Comparison of ENCODE assay signal across 8 cellular contexts in genomic region chr10:26367771-26368170, GRCh38.
DNase-seq lines count a peak whose midpoint lies in the region; ATAC-seq, FAIRE-seq and TF ChIP-seq lines count a peak whose summit lies in the region.

No MANE protein-coding gene starts in this region.

- H3K9me3 ChIP-seq in CD4-positive, alpha-beta T cell (ENCODE audit: control insufficient read depth, low read length), result no peaks in the 10 kb centered on the region

- intact Hi-C loops in CD4-positive, alpha-beta T cell (cut with DNase I, micrococcal nuclease), result loop anchor here in 1 of 2 experiments (10.0 kb wide), 1 partner anchor 67 kb away; the partner anchor contains the start of gene APBB1IP
- intact Hi-C loops in activated CD8-positive, alpha-beta T cell treated with anti-CD3 and anti-CD28 coated beads for 36 hours (cut with micrococcal nuclease), result no loop called here

- peak in 6 of 10 experiments; percentile 9 to 36 (median 18) for DNase-seq in CD4-positive, alpha-beta T cell
- DNase-seq in HTR-8/SVneo (ENCODE audit: insufficient read length, low spot score) (peak; percentile 22), kidney glomerular epithelial cell (lab: John Stamatoyannopoulos, UW) (peak; percentile 70), cerebellar nuclear complex (lab: John Stamatoyannopoulos, UW) (no peak)
- peak; percentile 56 for DNase-seq in activated CD8-positive, alpha-beta T cell treated with anti-CD3 and anti-CD28 coated beads for 36 hours

- H3K9me3 Mint-ChIP-seq in CD4-positive, alpha-beta T cell, result peaks cover 8% of the 10 kb centered on the region
- peaks cover 3% of the 10 kb centered on the region for H3K9me3 Mint-ChIP-seq in activated CD8-positive, alpha-beta T cell treated with anti-CD3 and anti-CD28 coated beads for 36 hours

- H3K27me3 Mint-ChIP-seq in CD4-positive, alpha-beta T cell, result no peaks in the 10 kb centered on the region
- no peaks in the 10 kb centered on the region for H3K27me3 Mint-ChIP-seq in activated CD8-positive, alpha-beta T cell treated with anti-CD3 and anti-CD28 coated beads for 36 hours

- FAIRE-seq in HTR-8/SVneo (lab: Jason Lieb, UNC), result peak; percentile 63

- H3K27ac ChIP-seq in CD4-positive, alpha-beta T cell (ENCODE audit: low read depth, low read length), result no peak overlapping the region

- CTCF ChIA-PET in CD4-positive, alpha-beta T cell (lab: Charles Lee), result interaction anchor here (0.5 kb wide), 1 partner anchor 88 kb away, joined by 4 read pairs; no protein-coding TSS in a partner anchor
- CTCF ChIA-PET in activated CD8-positive, alpha-beta T cell treated with anti-CD3 and anti-CD28 coated beads for 36 hours (lab: Charles Lee), result no interaction called here

- no peaks in the 10 kb centered on the region for H3K27me3 ChIP-seq in CD4-positive, alpha-beta T cell (ENCODE audit: control insufficient read depth, insufficient read depth, low read length)

- H3K36me3 Mint-ChIP-seq in CD4-positive, alpha-beta T cell (ENCODE audit: low read depth), result no peaks in the 10 kb centered on the region
- no peaks in the 10 kb centered on the region for H3K36me3 Mint-ChIP-seq in activated CD8-positive, alpha-beta T cell treated with anti-CD3 and anti-CD28 coated beads for 36 hours (ENCODE audit: low read depth)

- ATAC-seq in CD4-positive, alpha-beta T cell (ENCODE audit: poor library complexity), result no peak
- no peak for ATAC-seq in activated CD8-positive, alpha-beta T cell treated with anti-CD3 and anti-CD28 coated beads for 36 hours
- ATAC-seq in GM21526 (IDR thresholded peaks at IDR 0.05; ENCODE audit: low FRiP score, unreplicated experiment), result no peak
- no peak for ATAC-seq in GM21360 (IDR thresholded peaks at IDR 0.05; ENCODE audit: unreplicated experiment)
- no peak for ATAC-seq in HG03520 (IDR thresholded peaks at IDR 0.05; ENCODE audit: unreplicated experiment)

- no peaks in the 10 kb centered on the region for H3K4me1 Mint-ChIP-seq in CD4-positive, alpha-beta T cell (ENCODE audit: low read depth)
- no peaks in the 10 kb centered on the region for H3K4me1 Mint-ChIP-seq in activated CD8-positive, alpha-beta T cell treated with anti-CD3 and anti-CD28 coated beads for 36 hours (ENCODE audit: low read depth)

- no peak overlapping the region for H3K4me3 Mint-ChIP-seq in CD4-positive, alpha-beta T cell
- H3K4me3 Mint-ChIP-seq in activated CD8-positive, alpha-beta T cell treated with anti-CD3 and anti-CD28 coated beads for 36 hours, result no peak overlapping the region

- TF ChIP-seq CTCF in CD4-positive, alpha-beta T cell (IDR thresholded peaks at IDR 0.05), result no peak
- no peak for TF ChIP-seq CTCF in activated CD8-positive, alpha-beta T cell treated with anti-CD3 and anti-CD28 coated beads for 36 hours (IDR thresholded peaks at IDR 0.05)

- H3K27ac Mint-ChIP-seq in CD4-positive, alpha-beta T cell, result no peak overlapping the region
- H3K27ac Mint-ChIP-seq in activated CD8-positive, alpha-beta T cell treated with anti-CD3 and anti-CD28 coated beads for 36 hours, result no peak overlapping the region

- POLR2A ChIA-PET in CD4-positive, alpha-beta T cell (lab: Charles Lee), result no interaction called here
- POLR2A ChIA-PET in activated CD8-positive, alpha-beta T cell treated with anti-CD3 and anti-CD28 coated beads for 36 hours (lab: Charles Lee), result no interaction called here

Comparison
In these comparisons a context has a peak if more than half of its experiments do, and no peak if none do; other contexts are left out.
1. DNase-seq: peak in CD4-positive, alpha-beta T cell (6 of 10), HTR-8/SVneo (single experiment), activated CD8-positive, alpha-beta T cell treated with anti-CD3 and anti-CD28 coated beads for 36 hours (single experiment) and kidney glomerular epithelial cell (single experiment); none in cerebellar nuclear complex (0 of 2).